ENCODE assay signal across 1 cellular context in the genomic region with DNA sequence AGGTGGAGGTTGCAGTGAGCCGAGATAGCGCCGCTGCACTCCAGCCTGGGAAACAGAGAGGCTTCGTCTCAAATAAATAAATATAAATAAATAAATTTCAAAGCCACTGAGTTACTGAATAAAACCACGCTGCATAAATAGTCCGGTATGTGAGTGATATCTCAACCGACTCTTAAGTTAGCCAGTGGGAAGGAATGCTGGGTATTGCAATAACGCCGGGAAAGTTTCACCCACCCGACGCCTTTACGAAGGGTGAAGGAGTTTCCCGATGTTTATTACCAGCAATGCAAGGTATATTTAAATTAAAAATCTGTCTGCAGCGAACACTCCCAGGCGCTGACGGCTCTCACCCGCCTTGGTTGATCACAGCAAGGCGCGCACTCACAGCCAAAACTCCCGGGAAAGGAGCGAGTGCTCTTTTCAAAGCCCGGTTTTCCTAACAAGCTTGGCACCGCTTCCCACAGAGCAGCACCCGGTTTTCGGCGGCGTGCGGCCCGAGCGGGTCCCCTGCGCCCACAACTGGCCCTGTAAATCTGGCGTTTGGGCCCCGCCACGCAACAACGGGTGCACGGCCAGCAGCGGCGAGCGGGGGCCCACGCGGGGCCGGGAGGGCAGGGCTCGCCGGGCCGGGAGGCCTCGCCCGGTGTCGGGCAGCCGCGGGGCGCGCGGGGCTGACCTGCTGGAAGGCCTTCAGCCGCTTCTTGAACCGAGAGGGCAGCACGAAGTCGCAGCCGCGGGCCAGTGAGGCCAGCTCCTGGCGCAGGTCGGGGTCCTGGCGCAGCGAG.
TF ChIP-seq lines count a peak whose summit lies in the region.

No MANE protein-coding gene starts in this region.

TF ChIP-seq in HepG2, 621 proteins besides CTCF, POLR2A, EP300 and RAD21:
- TF ChIP-seq YEATS4 (CRISPR knock-in tag; IDR thresholded peaks at IDR 0.05; ENCODE audit: borderline replicate concordance) (peak; percentile 24; the same call in 1 of the 2 replicates), SALL1 (CRISPR knock-in tag; IDR thresholded peaks at IDR 0.05) (0 out of 2 replicates have a peak, but pooled peaks have one; percentile 5), HNRNPLL (IDR thresholded peaks at IDR 0.05; ENCODE audit: low read depth, low read length, poor library complexity, severe bottlenecking) (peak; percentile 8), ZFY (CRISPR knock-in tag; IDR thresholded peaks at IDR 0.05) (peak; percentile 62)
- TF ChIP-seq, protein P1, sequence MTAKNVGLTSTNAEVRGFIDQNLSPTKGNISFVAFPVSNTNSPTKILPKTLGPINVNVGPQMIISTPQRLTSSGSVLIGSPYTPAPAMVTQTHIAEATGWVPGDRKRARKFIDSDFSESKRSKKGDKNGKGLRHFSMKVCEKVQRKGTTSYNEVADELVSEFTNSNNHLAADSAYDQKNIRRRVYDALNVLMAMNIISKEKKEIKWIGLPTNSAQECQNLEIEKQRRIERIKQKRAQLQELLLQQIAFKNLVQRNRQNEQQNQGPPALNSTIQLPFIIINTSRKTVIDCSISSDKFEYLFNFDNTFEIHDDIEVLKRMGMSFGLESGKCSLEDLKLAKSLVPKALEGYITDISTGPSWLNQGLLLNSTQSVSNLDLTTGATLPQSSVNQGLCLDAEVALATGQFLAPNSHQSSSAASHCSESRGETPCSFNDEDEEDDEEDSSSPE (CRISPR knock-in tag; IDR thresholded peaks at IDR 0.05): no peak
- TF ChIP-seq, protein P2, sequence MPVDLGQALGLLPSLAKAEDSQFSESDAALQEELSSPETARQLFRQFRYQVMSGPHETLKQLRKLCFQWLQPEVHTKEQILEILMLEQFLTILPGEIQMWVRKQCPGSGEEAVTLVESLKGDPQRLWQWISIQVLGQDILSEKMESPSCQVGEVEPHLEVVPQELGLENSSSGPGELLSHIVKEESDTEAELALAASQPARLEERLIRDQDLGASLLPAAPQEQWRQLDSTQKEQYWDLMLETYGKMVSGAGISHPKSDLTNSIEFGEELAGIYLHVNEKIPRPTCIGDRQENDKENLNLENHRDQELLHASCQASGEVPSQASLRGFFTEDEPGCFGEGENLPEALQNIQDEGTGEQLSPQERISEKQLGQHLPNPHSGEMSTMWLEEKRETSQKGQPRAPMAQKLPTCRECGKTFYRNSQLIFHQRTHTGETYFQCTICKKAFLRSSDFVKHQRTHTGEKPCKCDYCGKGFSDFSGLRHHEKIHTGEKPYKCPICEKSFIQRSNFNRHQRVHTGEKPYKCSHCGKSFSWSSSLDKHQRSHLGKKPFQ (CRISPR knock-in tag; IDR thresholded peaks at IDR 0.05; ENCODE audit: insufficient replicate concordance): no peak
- TF ChIP-seq, protein P3, sequence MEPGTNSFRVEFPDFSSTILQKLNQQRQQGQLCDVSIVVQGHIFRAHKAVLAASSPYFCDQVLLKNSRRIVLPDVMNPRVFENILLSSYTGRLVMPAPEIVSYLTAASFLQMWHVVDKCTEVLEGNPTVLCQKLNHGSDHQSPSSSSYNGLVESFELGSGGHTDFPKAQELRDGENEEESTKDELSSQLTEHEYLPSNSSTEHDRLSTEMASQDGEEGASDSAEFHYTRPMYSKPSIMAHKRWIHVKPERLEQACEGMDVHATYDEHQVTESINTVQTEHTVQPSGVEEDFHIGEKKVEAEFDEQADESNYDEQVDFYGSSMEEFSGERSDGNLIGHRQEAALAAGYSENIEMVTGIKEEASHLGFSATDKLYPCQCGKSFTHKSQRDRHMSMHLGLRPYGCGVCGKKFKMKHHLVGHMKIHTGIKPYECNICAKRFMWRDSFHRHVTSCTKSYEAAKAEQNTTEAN (CRISPR knock-in tag; conservative IDR thresholded peaks at IDR 0.05): no peak
